Comparison of ENCODE assay signal across 11 cellular contexts in the genomic region with DNA sequence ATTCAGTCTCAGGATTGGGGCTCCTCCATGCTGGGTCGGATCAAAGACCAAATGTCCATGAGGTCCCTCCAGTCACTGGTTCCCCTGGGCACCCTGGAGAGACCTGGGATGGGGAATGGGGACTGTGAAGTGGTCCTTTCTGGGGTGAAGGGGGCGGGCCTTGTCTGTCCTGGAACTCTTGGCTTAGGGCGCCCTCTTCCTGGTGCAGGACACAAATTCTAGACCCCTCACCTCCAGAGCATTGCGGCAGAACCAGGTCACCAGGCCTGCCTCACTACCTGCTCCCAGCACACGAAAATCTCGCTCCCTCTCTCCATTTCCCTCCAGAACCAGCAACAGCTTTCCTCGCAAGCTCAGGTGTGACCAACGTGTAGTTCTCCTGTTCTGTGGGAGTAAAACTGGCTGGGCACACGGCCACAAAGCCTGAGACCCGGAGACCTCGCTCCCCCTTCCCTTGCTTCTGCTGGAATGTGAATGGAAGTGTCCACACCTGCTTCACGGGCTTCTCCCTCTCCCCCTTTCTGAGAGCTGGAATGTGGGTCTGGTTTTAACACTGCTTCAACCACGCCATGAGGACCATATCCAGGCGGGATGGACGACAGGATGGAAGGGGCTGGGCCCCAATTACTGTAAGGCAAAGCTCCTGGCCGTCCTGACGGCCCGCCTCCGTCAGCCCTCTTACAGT.
DNase-seq lines count a peak whose midpoint lies in the region; ATAC-seq and TF ChIP-seq lines count a peak whose summit lies in the region.
"Had no signal": no experiment of that assay in that cellular context is flagged by ENCODE, and none has a peak within 500 bp of the region (broad histone marks: within the 10 kb centered on the region; RNA-seq: fewer than 3 reads in every experiment).

No MANE protein-coding gene starts in this region.

- peak; percentile 54 for TF ChIP-seq CTCF in neural cell (IDR thresholded peaks at IDR 0.05; ENCODE audit: poor library complexity, severe bottlenecking)
- TF ChIP-seq CTCF in esophagus squamous epithelium (IDR thresholded peaks at IDR 0.05), result no peak

- peaks cover 2% of the 10 kb centered on the region for H3K36me3 Mint-ChIP-seq in T-helper 17 cell (ENCODE audit: low read depth)
- H3K36me3 Mint-ChIP-seq: activated naive CD4-positive, alpha-beta T cell treated with anti-CD3 and anti-CD28 coated beads, Interleukin-2, amount 10 ng/mL, durations not matched to agents 7 days and 5 days had no signal

- H3K4me1 Mint-ChIP-seq in T-helper 17 cell, result peaks cover 12% of the 10 kb centered on the region

- H3K9me3 ChIP-seq in Karpas-422 (ENCODE audit: low read length), result peaks cover 16% of the 10 kb centered on the region; the same call in 1 of the 2 replicates
- no peaks in the 10 kb centered on the region for H3K9me3 ChIP-seq in neural cell (ENCODE audit: low read length)
- H3K9me3 ChIP-seq in esophagus squamous epithelium, result no peaks in the 10 kb centered on the region
- no peaks in the 10 kb centered on the region for H3K9me3 ChIP-seq in T-helper 17 cell (ENCODE audit: control insufficient read depth, low read length, poor library complexity, severe bottlenecking)

- no peaks in the 10 kb centered on the region for H3K79me2 ChIP-seq in Karpas-422 (ENCODE audit: low read length)
- H3K79me2 ChIP-seq in neural cell (replicated peaks; ENCODE audit: insufficient read depth, low read length), result no peaks in the 10 kb centered on the region

- TF ChIP-seq POLR2A in esophagus squamous epithelium (IDR thresholded peaks at IDR 0.05), result no peak

- H3K27ac ChIP-seq in Karpas-422 (ENCODE audit: low read length), result peak overlapping the region; percentile 93
- no peak overlapping the region for H3K27ac ChIP-seq in neural cell (ENCODE audit: low read length)
- H3K27ac ChIP-seq in esophagus squamous epithelium, result no peak overlapping the region

- H3K27me3 ChIP-seq in Karpas-422 (ENCODE audit: low read length), result no peaks in the 10 kb centered on the region
- H3K27me3 ChIP-seq in neural cell (ENCODE audit: insufficient read depth, low read depth, low read length), result no peaks in the 10 kb centered on the region
- peaks cover 0 to 79% (median 0%) of the 10 kb centered on the region in 4 donors for H3K27me3 ChIP-seq in esophagus squamous epithelium

- H3K36me3 ChIP-seq in Karpas-422 (ENCODE audit: insufficient read depth, low read length) (no peaks in the 10 kb centered on the region; the same call in 1 of the 2 replicates), neural cell (ENCODE audit: insufficient read depth, low read length) (no peaks in the 10 kb centered on the region), esophagus squamous epithelium (no peaks in the 10 kb centered on the region)

- DNase-seq in ELF-1 (ENCODE audit: low read depth, low spot score) (peak; percentile 79), Karpas-422 (peak; percentile 83), cerebellar cortex (ENCODE audit: low spot score) (peak; percentile 54), foreskin melanocyte (no peak), esophagus squamous epithelium (lab: John Stamatoyannopoulos, UW) (no peak), T-helper 17 cell (no peak)
- DNase-seq: activated naive CD4-positive, alpha-beta T cell treated with anti-CD3 and anti-CD28 coated beads, Interleukin-2, amount 10 ng/mL, durations not matched to agents 7 days and 5 days; NCI-H446 treated with DMSO at 0.1 percent for 48 hours had no signal

- H3K4me1 ChIP-seq in Karpas-422 (ENCODE audit: low read length) (peaks cover 75% of the 10 kb centered on the region), esophagus squamous epithelium (peaks cover 16 to 59% (median 45%) of the 10 kb centered on the region in 3 donors)

- H3F3A ChIP-seq in neural cell (ENCODE audit: insufficient read depth, low read length, poor library complexity, severe bottlenecking), result peaks cover 3% of the 10 kb centered on the region

- H3K9me2 ChIP-seq in Karpas-422 (replicated peaks; ENCODE audit: insufficient read depth, low read length) (no peaks in the 10 kb centered on the region), neural cell (ENCODE audit: insufficient read depth, low read length) (no peaks in the 10 kb centered on the region)

- TF ChIP-seq EP300 in neural cell (conservative IDR thresholded peaks at IDR 0.05; ENCODE audit: poor library complexity, severe bottlenecking), result no peak

- peaks cover 57% of the 10 kb centered on the region for H3K27me3 Mint-ChIP-seq in T-helper 17 cell

- H4K20me1 ChIP-seq in Karpas-422 (ENCODE audit: insufficient read depth, low read depth, low read length), result no peaks in the 10 kb centered on the region
- H4K20me1 ChIP-seq in neural cell (ENCODE audit: insufficient read depth), result no peaks in the 10 kb centered on the region

- WGBS in esophagus squamous epithelium, 2 donors, result 88 to 90% methylated on average over 17 to 18 of the region's 19 CpGs

- peak overlapping the region; percentile 1 for H3K4me2 ChIP-seq in Karpas-422 (ENCODE audit: low read depth, low read length, poor library complexity, severe bottlenecking)
- no peak overlapping the region for H3K4me2 ChIP-seq in neural cell (ENCODE audit: low read length)

- intact Hi-C loops in esophagus squamous epithelium (cut with DNase I), result no loop called here

- TF ChIP-seq RAD21 in neural cell (conservative IDR thresholded peaks at IDR 0.05), result peak; percentile 60

- no peak overlapping the region for H3K4me3 Mint-ChIP-seq in T-helper 17 cell
- H3K4me3 Mint-ChIP-seq: activated naive CD4-positive, alpha-beta T cell treated with anti-CD3 and anti-CD28 coated beads, Interleukin-2, amount 10 ng/mL, durations not matched to agents 7 days and 5 days had no signal

- H3K27ac Mint-ChIP-seq in T-helper 17 cell, result no peak overlapping the region
- H3K27ac Mint-ChIP-seq: activated naive CD4-positive, alpha-beta T cell treated with anti-CD3 and anti-CD28 coated beads, Interleukin-2, amount 10 ng/mL, durations not matched to agents 7 days and 5 days had no signal

- H2AFZ ChIP-seq in Karpas-422 (ENCODE audit: low read length) (peak overlapping the region; percentile 45; the same call in 1 of the 2 replicates), neural cell (ENCODE audit: low read depth, low read length) (no peak overlapping the region)

- H3K4me3 ChIP-seq in Karpas-422 (ENCODE audit: low read length) (no peak overlapping the region), neural cell (ENCODE audit: low read length) (no peak overlapping the region), esophagus squamous epithelium (no peak overlapping the region)
- H3K4me3 ChIP-seq: skin epidermis had no signal

- H3K9ac ChIP-seq in Karpas-422 (ENCODE audit: low read length) (peak overlapping the region; percentile 19; the same call in 1 of the 2 replicates), neural cell (ENCODE audit: low read length) (no peak overlapping the region)

- ATAC-seq in HG03469 (IDR thresholded peaks at IDR 0.05; ENCODE audit: unreplicated experiment), result no peak
- ATAC-seq in T-helper 17 cell, result no peak

TF ChIP-seq in neural cell, 6 proteins besides CTCF, POLR2A, EP300 and RAD21:
- TF ChIP-seq SMC3 (conservative IDR thresholded peaks at IDR 0.05; ENCODE audit: poor library complexity) (peak; percentile 60), MXI1 (conservative IDR thresholded peaks at IDR 0.05; ENCODE audit: poor library complexity, severe bottlenecking) (no peak)

Comparison
In these comparisons a context has a peak if more than half of its experiments do, and no peak if none do; other contexts are left out.
1. DNase-seq: peak in ELF-1 (single experiment), Karpas-422 (single experiment) and cerebellar cortex (single experiment); none in foreskin melanocyte (single experiment), esophagus squamous epithelium (single experiment) and T-helper 17 cell (0 of 3).